1 cellular context compared by ENCODE assay signal in the genomic region with DNA sequence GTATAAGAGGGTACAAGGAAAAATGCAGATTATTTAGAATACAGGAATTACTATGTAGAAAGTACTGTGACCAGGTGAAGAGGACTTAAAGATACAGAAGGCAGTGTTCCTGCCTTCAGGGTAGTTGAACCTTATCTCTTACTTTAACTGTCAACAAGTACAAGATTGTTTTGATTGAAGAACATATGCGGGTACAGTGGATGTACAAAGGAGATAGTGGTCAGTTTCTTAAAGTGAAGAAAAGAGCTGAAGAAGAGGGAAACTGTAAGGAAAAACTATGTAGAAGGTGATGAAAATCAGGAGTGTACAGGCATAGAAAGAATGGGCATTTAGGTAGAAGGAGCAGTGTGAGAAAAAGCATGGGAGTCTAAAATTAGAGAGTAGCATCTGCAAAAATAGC.
TF ChIP-seq lines count a peak whose summit lies in the region.

No MANE protein-coding gene starts in this region.

TF ChIP-seq in neural cell, 6 proteins besides CTCF, POLR2A, EP300 and RAD21 (continued from another document):
- TF ChIP-seq, protein P1, sequence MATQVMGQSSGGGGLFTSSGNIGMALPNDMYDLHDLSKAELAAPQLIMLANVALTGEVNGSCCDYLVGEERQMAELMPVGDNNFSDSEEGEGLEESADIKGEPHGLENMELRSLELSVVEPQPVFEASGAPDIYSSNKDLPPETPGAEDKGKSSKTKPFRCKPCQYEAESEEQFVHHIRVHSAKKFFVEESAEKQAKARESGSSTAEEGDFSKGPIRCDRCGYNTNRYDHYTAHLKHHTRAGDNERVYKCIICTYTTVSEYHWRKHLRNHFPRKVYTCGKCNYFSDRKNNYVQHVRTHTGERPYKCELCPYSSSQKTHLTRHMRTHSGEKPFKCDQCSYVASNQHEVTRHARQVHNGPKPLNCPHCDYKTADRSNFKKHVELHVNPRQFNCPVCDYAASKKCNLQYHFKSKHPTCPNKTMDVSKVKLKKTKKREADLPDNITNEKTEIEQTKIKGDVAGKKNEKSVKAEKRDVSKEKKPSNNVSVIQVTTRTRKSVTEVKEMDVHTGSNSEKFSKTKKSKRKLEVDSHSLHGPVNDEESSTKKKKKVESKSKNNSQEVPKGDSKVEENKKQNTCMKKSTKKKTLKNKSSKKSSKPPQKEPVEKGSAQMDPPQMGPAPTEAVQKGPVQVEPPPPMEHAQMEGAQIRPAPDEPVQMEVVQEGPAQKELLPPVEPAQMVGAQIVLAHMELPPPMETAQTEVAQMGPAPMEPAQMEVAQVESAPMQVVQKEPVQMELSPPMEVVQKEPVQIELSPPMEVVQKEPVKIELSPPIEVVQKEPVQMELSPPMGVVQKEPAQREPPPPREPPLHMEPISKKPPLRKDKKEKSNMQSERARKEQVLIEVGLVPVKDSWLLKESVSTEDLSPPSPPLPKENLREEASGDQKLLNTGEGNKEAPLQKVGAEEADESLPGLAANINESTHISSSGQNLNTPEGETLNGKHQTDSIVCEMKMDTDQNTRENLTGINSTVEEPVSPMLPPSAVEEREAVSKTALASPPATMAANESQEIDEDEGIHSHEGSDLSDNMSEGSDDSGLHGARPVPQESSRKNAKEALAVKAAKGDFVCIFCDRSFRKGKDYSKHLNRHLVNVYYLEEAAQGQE (IDR thresholded peaks at IDR 0.05; ENCODE audit: borderline replicate concordance): no peak
- TF ChIP-seq SMC3 (conservative IDR thresholded peaks at IDR 0.05; ENCODE audit: poor library complexity): no peak
